In the genomic region with DNA sequence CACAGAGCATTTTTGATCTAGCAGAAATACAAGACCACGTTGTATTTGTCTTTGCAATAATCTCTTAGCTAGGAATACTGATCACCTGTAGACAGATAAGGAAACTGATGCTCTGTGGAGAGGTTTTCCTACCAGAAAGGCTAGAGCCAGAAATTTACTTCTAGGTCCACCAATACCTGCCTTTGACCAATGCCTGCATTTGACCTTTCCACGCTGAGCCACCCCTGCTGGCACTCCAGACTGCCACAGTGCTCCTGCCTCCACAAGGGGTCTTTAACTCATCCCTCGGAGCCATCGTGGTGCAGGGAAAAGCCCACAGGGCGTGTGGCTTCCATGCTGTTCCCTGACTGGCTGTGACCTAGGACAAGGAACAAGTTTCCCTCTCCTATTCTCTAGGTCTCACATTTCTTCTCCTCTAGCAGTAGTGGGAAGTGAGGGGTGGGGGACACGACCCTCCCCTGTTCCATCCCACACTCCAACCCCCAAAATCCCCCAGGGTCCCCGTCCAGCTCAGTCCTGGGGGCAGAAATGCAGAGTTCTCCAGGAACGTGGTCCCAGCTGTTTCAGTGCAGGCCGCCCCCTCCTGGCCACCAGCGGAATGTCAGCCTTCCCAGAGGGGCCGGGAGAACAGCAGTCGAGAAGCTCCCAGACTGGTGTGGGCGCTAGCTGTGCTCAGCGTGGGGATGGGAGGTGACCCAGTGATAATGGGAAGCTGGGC, we compare ENCODE assay signal across 9 cellular contexts. TPM values are rescaled to one million over a fixed set of nuclear protein-coding genes. Genes with fewer than 3 reads are reported as not detected.
DNase-seq lines count a peak whose midpoint lies in the region; ATAC-seq and TF ChIP-seq lines count a peak whose summit lies in the region.
"Had no signal": no experiment of that assay in that cellular context is flagged by ENCODE, and none has a peak within 500 bp of the region (broad histone marks: within the 10 kb centered on the region; RNA-seq: fewer than 3 reads in every experiment).

No MANE protein-coding gene starts in this region.

- H3K36me3 ChIP-seq in MM.1S (replicated peaks; ENCODE audit: insufficient read depth, low read length), result no peaks in the 10 kb centered on the region
- H3K36me3 ChIP-seq: BLaER1 treated with 17β-estradiol and CSF1 and Interleukin-3, amounts not matched to agents 10 nM and 100 nM had no signal

- no peaks in the 10 kb centered on the region for H3K79me2 ChIP-seq in MM.1S (ENCODE audit: low read length)

- H4K20me1 ChIP-seq in MM.1S (ENCODE audit: insufficient read depth, low read length), result no peaks in the 10 kb centered on the region

- H3K27ac ChIP-seq in MM.1S (ENCODE audit: low read length), result no peak overlapping the region
- 0 out of 2 replicates have a peak overlapping the region, but pooled peaks have one; percentile 60 for H3K27ac ChIP-seq in VCaP
- H3K27ac ChIP-seq: BLaER1 treated with 17β-estradiol and CSF1 and Interleukin-3, amounts not matched to agents 10 nM and 100 nM had no signal

- no peak overlapping the region; the same call in 1 of the 2 replicates for H3K4me2 ChIP-seq in MM.1S (ENCODE audit: low read depth, low read length)

- H3K27me3 ChIP-seq in MM.1S (replicated peaks; ENCODE audit: insufficient read depth, low read length), result peaks cover 90% of the 10 kb centered on the region

- peaks cover 65% of the 10 kb centered on the region for H3K4me1 Mint-ChIP-seq in brain

- DNase-seq in NCI-H187 (lab: John Stamatoyannopoulos, UW), result peak; percentile 12 to 13
- no peak for DNase-seq in NCI-H187 treated with DMSO at 0.1 percent for 48 hours (lab: John Stamatoyannopoulos, UW)
- peak; percentile 28 for DNase-seq in MM.1S
- DNase-seq in inferior parietal cortex (ENCODE audit: extremely low spot score), result peak; percentile 79
- peak; percentile 40 to 57 for DNase-seq in stimulated activated CD4-positive, alpha-beta T cell treated with anti-CD3 and anti-CD28 coated beads, Interleukin-12 subunit alpha, Interleukin-12 subunit beta, amount 100 ng/mL, for 24 hours (ENCODE audit: low read depth in 2 of 2)

- H3K27me3 Mint-ChIP-seq in brain, result peaks cover 5% of the 10 kb centered on the region

- H3K4me3 Mint-ChIP-seq in brain, result peak overlapping the region in 1 of 5 experiments; percentile 21

- H2AFZ ChIP-seq in MM.1S (ENCODE audit: low read length), result no peak overlapping the region

- no peaks in the 10 kb centered on the region for H3K9me2 ChIP-seq in MM.1S (replicated peaks; ENCODE audit: insufficient read depth, low read length)

- no peak overlapping the region for H3K9ac ChIP-seq in MM.1S (ENCODE audit: low read length)
- H3K9ac ChIP-seq: BLaER1 treated with 17β-estradiol and CSF1 and Interleukin-3, amounts not matched to agents 10 nM and 100 nM had no signal

- no peaks in the 10 kb centered on the region for H3K9me3 ChIP-seq in MM.1S (replicated peaks; ENCODE audit: insufficient read depth, low read length)
- H3K9me3 ChIP-seq: BLaER1 treated with 17β-estradiol and CSF1 and Interleukin-3, amounts not matched to agents 10 nM and 100 nM had no signal

- ATAC-seq in HG03354 (IDR thresholded peaks at IDR 0.05; ENCODE audit: poor library complexity, severe bottlenecking, unreplicated experiment), result no peak

- no peaks in the 10 kb centered on the region for H3K36me3 Mint-ChIP-seq in brain

- TF ChIP-seq CTCF in MM.1S (IDR thresholded peaks at IDR 0.05; ENCODE audit: low read length), result peak; percentile 96
- TF ChIP-seq CTCF in VCaP (conservative IDR thresholded peaks at IDR 0.05), result peak; percentile 96
- TF ChIP-seq CTCF in brain (conservative IDR thresholded peaks at IDR 0.05), result peak; percentile 74 to 92

- H3K4me3 ChIP-seq in MM.1S (ENCODE audit: low read length), result no peak overlapping the region
- H3K4me3 ChIP-seq: BLaER1 treated with 17β-estradiol and CSF1 and Interleukin-3, amounts not matched to agents 10 nM and 100 nM had no signal

- H3K27ac Mint-ChIP-seq in brain, result peak overlapping the region in 4 of 5 experiments; percentile 74 to 89 (median 82)

- H3K4me1 ChIP-seq in MM.1S (ENCODE audit: low read length), result no peaks in the 10 kb centered on the region

- H3K9me3 Mint-ChIP-seq in brain, result peaks cover 0 to 2% (median 0%) of the 10 kb centered on the region in 5 experiments

- no peaks in the 10 kb centered on the region for H3F3A ChIP-seq in MM.1S (ENCODE audit: insufficient read depth, low read length)

RNA-seq across cellular contexts. Expression of a gene that starts 1.4 kb away (rescaled TPM):
- polyA plus RNA-seq in brain (ENCODE audit: insufficient read depth, low read depth, low replicate concordance), result 61.1 TPM

RNA-seq across cellular contexts. Expression of a gene that starts 57.0 kb away (rescaled TPM):
- polyA plus RNA-seq in brain (ENCODE audit: insufficient read depth, low read depth, low replicate concordance), result 67.3 TPM
